ENCODE assay signal across 17 cellular contexts in genomic region chr17:2004435-2004952, GRCh38. TPM values are rescaled to one million over a fixed set of nuclear protein-coding genes. Genes with fewer than 3 reads are reported as not detected.
DNase-seq lines count a peak whose midpoint lies in the region; ATAC-seq, FAIRE-seq and TF ChIP-seq lines count a peak whose summit lies in the region.
"Had no signal": no experiment of that assay in that cellular context is flagged by ENCODE, and none has a peak within 500 bp of the region (broad histone marks: within the 10 kb centered on the region; RNA-seq: fewer than 3 reads in every experiment).

No MANE protein-coding gene starts in this region.

- TF ChIP-seq RAD21 in liver (IDR thresholded peaks at IDR 0.05), result peak in 1 of 2 donors; percentile 12

- peaks cover 3% of the 10 kb centered on the region for H3K4me1 Mint-ChIP-seq in GM23338

- no peaks in the 10 kb centered on the region for H3K36me3 Mint-ChIP-seq in GM23338 (ENCODE audit: low read depth)

- H3K4me3 ChIP-seq in GM23338 (no peak overlapping the region), liver (ENCODE audit: low read depth in 1 of 3, low read length in 3 of 3) (no peak overlapping the region), small intestine (ENCODE audit: low read depth in 1 of 2, low read length in 2 of 2) (no peak overlapping the region)

- no peaks in the 10 kb centered on the region for H3K36me3 ChIP-seq in GM23338 (ENCODE audit: insufficient read depth)
- H3K36me3 ChIP-seq in liver (ENCODE audit: control insufficient read depth in 4 of 4, insufficient read depth in 3 of 4, low read depth in 1 of 4, low read length in 3 of 4), result no peaks in the 10 kb centered on the region
- H3K36me3 ChIP-seq in small intestine (ENCODE audit: control insufficient read depth in 2 of 2, insufficient read depth in 2 of 2, low read length in 2 of 2), result no peaks in the 10 kb centered on the region

- H3K9ac ChIP-seq in liver (ENCODE audit: low read depth in 1 of 2, low read length in 2 of 2), result no peak overlapping the region
- H3K9ac ChIP-seq: SK-N-SH had no signal

- H3K9me3 Mint-ChIP-seq in GM23338, result no peaks in the 10 kb centered on the region; the same call in 2 of the 3 replicates
- H3K9me3 Mint-ChIP-seq: HFFc6 had no signal

- no peak overlapping the region for H3K27ac ChIP-seq in GM23338 (ENCODE audit: low read depth)
- peak overlapping the region; percentile 46 for H3K27ac ChIP-seq in RWPE1
- H3K27ac ChIP-seq in liver (ENCODE audit: low read depth in 1 of 2, low read length in 2 of 2), result peak overlapping the region; percentile 27 to 51
- H3K27ac ChIP-seq in small intestine (ENCODE audit: low read depth in 1 of 2, low read length in 1 of 2), result no peak overlapping the region

- no peaks in the 10 kb centered on the region for H3K9me2 ChIP-seq in GM23338 (ENCODE audit: insufficient read depth)
- H3K9me2 ChIP-seq: SK-N-SH had no signal

- CTCF ChIA-PET in RWPE1 (lab: Yijun Ruan, JAX), result interaction anchor here (0.9 kb wide), 1 partner anchor 21 kb away, joined by 3 read pairs; the partner anchor contains the start of gene RTN4RL1

- H3K79me2 ChIP-seq in GM23338 (replicated peaks; ENCODE audit: insufficient read depth), result no peaks in the 10 kb centered on the region

- H2AFZ ChIP-seq in GM23338, result 0 out of 2 replicates have a peak overlapping the region, but pooled peaks have one; percentile 38

- no peaks in the 10 kb centered on the region for H4K20me1 ChIP-seq in GM23338 (replicated peaks; ENCODE audit: insufficient read depth)

- no peaks in the 10 kb centered on the region for H3F3A ChIP-seq in GM23338 (replicated peaks; ENCODE audit: low read depth)

- POLR2A ChIA-PET in RWPE1 (lab: Yijun Ruan, JAX; ENCODE audit: low non-redundant PET), result no interaction called here

- H3K27me3 ChIP-seq in GM23338 (ENCODE audit: insufficient read depth) (peaks cover 3% of the 10 kb centered on the region), liver (ENCODE audit: control insufficient read depth in 4 of 4, insufficient read depth in 4 of 4, low read length in 3 of 4) (no peaks in the 10 kb centered on the region), small intestine (ENCODE audit: control insufficient read depth in 2 of 2, insufficient read depth in 2 of 2, low read length in 2 of 2) (no peaks in the 10 kb centered on the region)

- 33% methylated on average over 12 of the region's 12 CpGs for whole genome bisulfite sequencing in liver
- 69 to 77% (median 73%) methylated on average over 12 of the region's 12 CpGs for WGBS in small intestine, 3 donors

- no peak for FAIRE-seq in small intestine (lab: Jason Lieb, UNC)
- FAIRE-seq: H1 had no signal

- peaks cover 3% of the 10 kb centered on the region; the same call in 1 of the 2 replicates for H3K4me1 ChIP-seq in GM23338 (ENCODE audit: insufficient read depth)
- H3K4me1 ChIP-seq in liver (ENCODE audit: control insufficient read depth in 4 of 4, insufficient read depth in 4 of 4, low read length in 3 of 4), result peaks cover 25 to 74% (median 53%) of the 10 kb centered on the region in 4 donors
- H3K4me1 ChIP-seq in small intestine (ENCODE audit: control insufficient read depth in 2 of 2, insufficient read depth in 1 of 2, low read depth in 1 of 2, low read length in 1 of 2), result no peaks in the 10 kb centered on the region

- H3K27me3 Mint-ChIP-seq in GM23338 (ENCODE audit: insufficient read depth, low read depth, poor library complexity), result peaks cover 19% of the 10 kb centered on the region

- no peak overlapping the region for H3K4me3 Mint-ChIP-seq in GM23338
- H3K4me3 Mint-ChIP-seq: HFFc6 had no signal

- no peak for DNase-seq in GM23338 (ENCODE audit: low spot score)
- no peak for DNase-seq in RWPE1 (ENCODE audit: low spot score)
- peak; percentile 19 for DNase-seq in small intestine
- DNase-seq in stimulated activated CD8-positive, alpha-beta memory T cell treated with anti-CD3 and anti-CD28 coated beads, Interleukin-4, amount 100 ng/mL, for 48 hours, result no peak
- DNase-seq in NCI-H446 treated with DMSO at 0.1 percent for 48 hours (lab: John Stamatoyannopoulos, UW), result no peak
- no peak for DNase-seq in NCI-H2227 treated with DMSO at 0.1 percent for 48 hours (lab: John Stamatoyannopoulos, UW)
- DNase-seq: GF-D8, HFFc6, Karpas-422, NCI-H2029, NCI-H2171 treated with DMSO at 0.1 percent for 48 hours, NCI-H510A treated with DMSO at 0.1 percent for 48 hours, OCI-M1, SK-N-SH had no signal

- no peak for TF ChIP-seq CTCF in GM23338 (conservative IDR thresholded peaks at IDR 0.05; ENCODE audit: low read depth in 2 of 2)
- no peak for TF ChIP-seq CTCF in RWPE1 (conservative IDR thresholded peaks at IDR 0.05; ENCODE audit: low read depth)
- no peak for TF ChIP-seq CTCF in liver (IDR thresholded peaks at IDR 0.05; ENCODE audit: low read depth, low read length, missing input control)

- no peak overlapping the region for H3K27ac Mint-ChIP-seq in GM23338
- H3K27ac Mint-ChIP-seq: HFFc6 had no signal

- H3K4me2 ChIP-seq in GM23338, result no peak overlapping the region
- H3K4me2 ChIP-seq: SK-N-SH had no signal

- no peaks in the 10 kb centered on the region for H3K9me3 ChIP-seq in liver (ENCODE audit: control insufficient read depth in 4 of 4, low read length in 3 of 4)
- H3K9me3 ChIP-seq in small intestine (ENCODE audit: control insufficient read depth, low read depth), result no peaks in the 10 kb centered on the region
- H3K9me3 ChIP-seq: SK-N-SH had no signal

- ATAC-seq in GM23338 (no peak), HG02588 (IDR thresholded peaks at IDR 0.05; ENCODE audit: unreplicated experiment) (no peak)

TF ChIP-seq in GM23338, 12 proteins besides CTCF, POLR2A, EP300 and RAD21 (continues in another document):
- TF ChIP-seq EZH2phosphoT487 (IDR thresholded peaks at IDR 0.05; ENCODE audit: unreplicated experiment) (no peak), ZNF114 (CRISPR knock-in tag; IDR thresholded peaks at IDR 0.05) (no peak)

TF ChIP-seq in liver, 16 proteins besides CTCF, POLR2A, EP300 and RAD21 (continues in another document):
- TF ChIP-seq, protein P1, sequence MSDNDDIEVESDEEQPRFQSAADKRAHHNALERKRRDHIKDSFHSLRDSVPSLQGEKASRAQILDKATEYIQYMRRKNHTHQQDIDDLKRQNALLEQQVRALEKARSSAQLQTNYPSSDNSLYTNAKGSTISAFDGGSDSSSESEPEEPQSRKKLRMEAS (IDR thresholded peaks at IDR 0.05), result peak; percentile 74
- TF ChIP-seq TAF1 (conservative IDR thresholded peaks at IDR 0.05) (no peak), YY1 (IDR thresholded peaks at IDR 0.05) (peak; percentile 61), REST (IDR thresholded peaks at IDR 0.05) (no peak), EGR1 (IDR thresholded peaks at IDR 0.05; ENCODE audit: low read depth in 2 of 2) (no peak), FOXA1 (IDR thresholded peaks at IDR 0.05) (no peak), HNF4A (conservative IDR thresholded peaks at IDR 0.05) (peak; percentile 59 to 79), RXRA (IDR thresholded peaks at IDR 0.05) (peak; percentile 54 to 80), NR2F2 (IDR thresholded peaks at IDR 0.05) (peak; percentile 17), FOXA2 (IDR thresholded peaks at IDR 0.05) (no peak), ATF3 (IDR thresholded peaks at IDR 0.05) (no peak)

RNA-seq across cellular contexts. Expression of gene RTN4RL1, which starts 20.6 kb away (rescaled TPM):
- 0.17 TPM in 1 of 2 replicates, not detected in the other for total RNA-seq in GM23338 (2014; rRNA removed; shearing (Covaris generic))
- polyA plus RNA-seq in GM23338 (2016; fragmentation: Nextera tagmentation; extraction: Ambion mirVana) (not detected in 2 replicates), liver (1 to 10 TPM in 1 of 2 donors, under 1 TPM in 1; 0.04 to 5.4 TPM), small intestine (1 to 10 TPM in 1 of 3 donors, not detected in 2; 1.0 TPM)
- 1 to 10 TPM in 1 of 2 donors, under 1 TPM in 1; 0.65 to 1.8 TPM for total RNA-seq in liver
- total RNA-seq: H1 had no signal

RNA-seq across cellular contexts. Expression of gene DPH1, which starts 25.5 kb away (rescaled TPM):
- total RNA-seq in GM23338 (2014; rRNA removed; shearing (Covaris generic)), result 22.3 and 28.2 TPM in 2 replicates
- polyA plus RNA-seq in GM23338 (2016; fragmentation: Nextera tagmentation; extraction: Ambion mirVana), result 9.0 and 11.8 TPM in 2 replicates
- 10 to 100 TPM in 1 of 2 donors, 1 to 10 TPM in 1; 9.8 to 24.6 TPM for total RNA-seq in liver
- polyA plus RNA-seq in liver, result 10 to 100 TPM; 17.5 to 21.2 TPM
- polyA plus RNA-seq in small intestine, result 10 to 100 TPM; 11.6 to 19.2 (median 12.5) TPM

RNA-seq across cellular contexts. Expression of gene OVCA2, which starts 37.3 kb away (rescaled TPM):
- 21.3 and 24.8 TPM in 2 replicates for total RNA-seq in GM23338 (2014; rRNA removed; shearing (Covaris generic))
- polyA plus RNA-seq in GM23338 (2016; fragmentation: Nextera tagmentation; extraction: Ambion mirVana) (14.9 and 15.9 TPM in 2 replicates), liver (10 to 100 TPM; 30.3 to 30.6 TPM), small intestine (10 to 100 TPM; 65.9 to 90.5 (median 80.1) TPM)
- 10 to 100 TPM; 16.1 to 17.2 TPM for total RNA-seq in liver

RNA-seq across cellular contexts. Expression of gene HIC1, which starts 50.4 kb away (rescaled TPM):
- total RNA-seq in GM23338 (2014; rRNA removed; shearing (Covaris generic)), result 0.17 TPM in 1 of 2 replicates, not detected in the other
- polyA plus RNA-seq in GM23338 (2016; fragmentation: Nextera tagmentation; extraction: Ambion mirVana), result 0.23 and 0.26 TPM in 2 replicates
- total RNA-seq in liver, result 1 to 10 TPM; 3.9 to 4.8 TPM
- polyA plus RNA-seq in liver, result 1 to 10 TPM in 1 of 2 donors, under 1 TPM in 1; 0.44 to 3.5 TPM
- 1 to 10 TPM in 2 of 3 donors, under 1 TPM in 1; 0.89 to 6.9 (median 6.2) TPM for polyA plus RNA-seq in small intestine

Comparison
In these comparisons a context has a peak if more than half of its experiments do, and no peak if none do; other contexts are left out.
1. H3K27ac ChIP-seq: peak in RWPE1 (single experiment) and liver (2 of 2); none in GM23338 (single experiment) and small intestine (0 of 2).